21 cellular contexts compared by ENCODE assay signal in genomic region chr4:28014469-28014868, GRCh38.
"Had no signal": no experiment of that assay in that cellular context is flagged by ENCODE, and none has a peak within 500 bp of the region (broad histone marks: within the 10 kb centered on the region; RNA-seq: fewer than 3 reads in every experiment).

No MANE protein-coding gene starts in this region.

- H3K4me1 ChIP-seq: gastrocnemius medialis, heart right ventricle, parathyroid adenoma, prostate gland, right lobe of liver, transverse colon had no signal

- H3K4me3 ChIP-seq: dorsolateral prefrontal cortex, gastrocnemius medialis, heart right ventricle, prostate gland, right lobe of liver, thoracic aorta, transverse colon had no signal

- H3K27me3 ChIP-seq: dorsolateral prefrontal cortex, gastrocnemius medialis, heart right ventricle, right lobe of liver, transverse colon had no signal

- H3K36me3 ChIP-seq: gastrocnemius medialis, heart right ventricle, prostate gland, right lobe of liver, thoracic aorta, transverse colon had no signal

- ATAC-seq: esophagus mucosa; gastrocnemius medialis; heart right ventricle; naive thymus-derived CD4-positive, alpha-beta T cell; stimulated activated naive B cell treated with anti-CD40 and anti-IgM and Interleukin-4, amounts not matched to agents 10 μg/mL and 1 μg/mL and 100 μg/mL, for 72 hours; stimulated activated naive CD8-positive, alpha-beta T cell treated with anti-CD3 and anti-CD28 coated beads, Interleukin-15, amount 100 ng/mL, for 72 hours had no signal

- H3K9me3 ChIP-seq: gastrocnemius medialis, prostate gland, right lobe of liver, thoracic aorta, transverse colon had no signal

- H3K27ac ChIP-seq: dorsolateral prefrontal cortex, gastrocnemius medialis, heart right ventricle, parathyroid adenoma, prostate gland, right lobe of liver, thoracic aorta, transverse colon had no signal

- DNase-seq: cortex of kidney; dorsolateral prefrontal cortex; effector CD8-positive, alpha-beta T cell; gastrocnemius medialis; heart right ventricle; hypothalamus; kidney glomerular epithelial cell; mammary epithelial cell; nephron progenitor cell; right lobe of liver; stimulated activated CD4-positive, alpha-beta T cell treated with anti-CD3 and anti-CD28 coated beads, Interleukin-15, amount 100 ng/mL, for 24 hours; stimulated activated CD4-positive, alpha-beta T cell treated with anti-CD3 and anti-CD28 coated beads, Interleukin-1b, Interleukin-23, amount 100 ng/mL, for 48 hours; stimulated activated CD4-positive, alpha-beta T cell treated with anti-CD3 and anti-CD28 coated beads, Interleukin-4, amount 100 ng/mL, for 24 hours; stimulated activated naive B cell treated with anti-CD40 and anti-IgM and Interleukin-4, amounts not matched to agents 10 μg/mL and 1 μg/mL and 100 μg/mL, for 72 hours; stimulated activated naive CD8-positive, alpha-beta T cell treated with anti-CD3 and anti-CD28 coated beads, Interleukin-15, amount 100 ng/mL, for 72 hours; transverse colon had no signal
